ENCODE assay signal across 19 cellular contexts in genomic region chr11:7457211-7457610, GRCh38. TPM values are rescaled to one million over a fixed set of nuclear protein-coding genes. Genes with fewer than 3 reads are reported as not detected.
A peak's percentile ranks its signal among the peaks of the same experiment; 100 is the strongest.
DNase-seq lines count a peak whose midpoint lies in the region; ATAC-seq and TF ChIP-seq lines count a peak whose summit lies in the region.
"Had no signal": no experiment of that assay in that cellular context is flagged by ENCODE, and none has a peak within 500 bp of the region (broad histone marks: within the 10 kb centered on the region; RNA-seq: fewer than 3 reads in every experiment).

No MANE protein-coding gene starts in this region.

- H3K79me2 ChIP-seq in mammary epithelial cell (ENCODE audit: insufficient read depth, low read length) = no peaks in the 10 kb centered on the region

- peaks cover 6% of the 10 kb centered on the region for H3K36me3 Mint-ChIP-seq in CD8-positive, alpha-beta T cell
- H3K36me3 Mint-ChIP-seq: brain had no signal

- H3K36me3 ChIP-seq in mammary epithelial cell (ENCODE audit: insufficient read depth, low read length) (no peaks in the 10 kb centered on the region), spleen (no peaks in the 10 kb centered on the region)
- H3K36me3 ChIP-seq in CD8-positive, alpha-beta T cell (ENCODE audit: insufficient read depth, low read length) = no peaks in the 10 kb centered on the region
- H3K36me3 ChIP-seq: BLaER1 treated with 17β-estradiol and CSF1 and Interleukin-3, amounts not matched to agents 10 nM and 100 nM; prostate gland; vagina had no signal

- H3K27me3 ChIP-seq in mammary epithelial cell (ENCODE audit: insufficient read depth, low read length) (no peaks in the 10 kb centered on the region), spleen (replicated peaks in 1 of 7) (no peaks in the 10 kb centered on the region)
- H3K27me3 ChIP-seq in CD8-positive, alpha-beta T cell (ENCODE audit: insufficient read depth, low read length) = peaks cover 2% of the 10 kb centered on the region
- H3K27me3 ChIP-seq: BLaER1 treated with 17β-estradiol and CSF1 and Interleukin-3, amounts not matched to agents 10 nM and 100 nM; vagina had no signal

- H3K27ac Mint-ChIP-seq in CD8-positive, alpha-beta T cell = no peak overlapping the region
- H3K27ac Mint-ChIP-seq: brain; naive thymus-derived CD8-positive, alpha-beta T cell; stimulated activated naive CD8-positive, alpha-beta T cell treated with anti-CD3 and anti-CD28 coated beads, Interleukin-15, Interleukin-2, amounts not matched to agents 100 ng/mL and 50 ng/mL, for 24 hours had no signal

- H3K4me3 Mint-ChIP-seq in CD8-positive, alpha-beta T cell = no peak overlapping the region
- H3K4me3 Mint-ChIP-seq: brain; naive thymus-derived CD8-positive, alpha-beta T cell; stimulated activated naive CD8-positive, alpha-beta T cell treated with anti-CD3 and anti-CD28 coated beads, Interleukin-15, Interleukin-2, amounts not matched to agents 100 ng/mL and 50 ng/mL, for 24 hours had no signal

- H3K4me3 ChIP-seq in LNCaP clone FGC (ENCODE audit: low read depth, low read length) (no peak overlapping the region), mammary epithelial cell (replicated peaks in 1 of 3; ENCODE audit: insufficient read depth in 1 of 3, low read depth in 2 of 3, low read length in 3 of 3) (no peak overlapping the region), spleen (no peak overlapping the region)
- H3K4me3 ChIP-seq in CD8-positive, alpha-beta T cell (ENCODE audit: low read depth, low read length) = no peak overlapping the region
- H3K4me3 ChIP-seq: BLaER1 treated with 17β-estradiol and CSF1 and Interleukin-3, amounts not matched to agents 10 nM and 100 nM; prostate gland; vagina had no signal

- intact Hi-C loops in mammary epithelial cell (cut with micrococcal nuclease) = no loop called here
- intact Hi-C loops in spleen (cut with DNase I; ENCODE audit: low total_unique reads) = no loop called here
- intact Hi-C loops in CD8-positive, alpha-beta T cell (cut with DNase I, micrococcal nuclease) = no loop called here

- CTCF ChIA-PET in mammary epithelial cell (lab: Charles Lee; ENCODE audit: low non-redundant PET) = no interaction called here
- CTCF ChIA-PET in CD8-positive, alpha-beta T cell (lab: Charles Lee) = no interaction called here

- no peak for TF ChIP-seq POLR2A in spleen (IDR thresholded peaks at IDR 0.05)

- TF ChIP-seq CTCF in LNCaP clone FGC (IDR thresholded peaks at IDR 0.05; ENCODE audit: control insufficient read depth, extremely low read depth, insufficient read depth) = no peak
- no peak for TF ChIP-seq CTCF in mammary epithelial cell (conservative IDR thresholded peaks at IDR 0.05 in 1 of 2, IDR thresholded peaks at IDR 0.05 in 1 of 2; ENCODE audit: extremely low read depth in 1 of 2, insufficient read depth in 1 of 2, low read depth in 1 of 2, low read length in 2 of 2)
- no peak for TF ChIP-seq CTCF in spleen (IDR thresholded peaks at IDR 0.05 in 8 of 11, conservative IDR thresholded peaks at IDR 0.05 in 3 of 11)
- no peak for TF ChIP-seq CTCF in CD8-positive, alpha-beta T cell (IDR thresholded peaks at IDR 0.05)

- no peaks in the 10 kb centered on the region for H4K20me1 ChIP-seq in mammary epithelial cell (ENCODE audit: insufficient read depth, low read length)
- H4K20me1 ChIP-seq: BLaER1 treated with 17β-estradiol and CSF1 and Interleukin-3, amounts not matched to agents 10 nM and 100 nM had no signal

- no peaks in the 10 kb centered on the region for H3K27me3 Mint-ChIP-seq in CD8-positive, alpha-beta T cell (ENCODE audit: low read depth)
- H3K27me3 Mint-ChIP-seq: naive thymus-derived CD8-positive, alpha-beta T cell; stimulated activated naive CD8-positive, alpha-beta T cell treated with anti-CD3 and anti-CD28 coated beads, Interleukin-15, Interleukin-2, amounts not matched to agents 100 ng/mL and 50 ng/mL, for 24 hours had no signal

- H2AFZ ChIP-seq in mammary epithelial cell (ENCODE audit: low read depth, low read length) = no peak overlapping the region

- H3K27ac ChIP-seq in mammary epithelial cell (ENCODE audit: insufficient read depth, low read depth, low read length) (no peak overlapping the region), spleen (no peak overlapping the region)
- no peak overlapping the region for H3K27ac ChIP-seq in CD8-positive, alpha-beta T cell (ENCODE audit: low read depth, low read length)
- H3K27ac ChIP-seq: BLaER1 treated with 17β-estradiol and CSF1 and Interleukin-3, amounts not matched to agents 10 nM and 100 nM; prostate gland; vagina had no signal

- no TSS peak for BruUV-seq in mammary epithelial cell (replicated peaks; lab: Mats Ljungman, UMichigan)

- H3K4me1 ChIP-seq in mammary epithelial cell (ENCODE audit: insufficient read depth, low read length) (no peaks in the 10 kb centered on the region), spleen (peaks cover 0 to under 1% (median 0%) of the 10 kb centered on the region in 6 donors)
- H3K4me1 ChIP-seq in CD8-positive, alpha-beta T cell (ENCODE audit: insufficient read depth, low read length) = no peaks in the 10 kb centered on the region
- H3K4me1 ChIP-seq: BLaER1 treated with 17β-estradiol and CSF1 and Interleukin-3, amounts not matched to agents 10 nM and 100 nM; prostate gland; vagina had no signal

- H3K9ac ChIP-seq in mammary epithelial cell (ENCODE audit: insufficient read depth, low read length) = no peak overlapping the region
- H3K9ac ChIP-seq: BLaER1 treated with 17β-estradiol and CSF1 and Interleukin-3, amounts not matched to agents 10 nM and 100 nM had no signal

- H3K9me3 ChIP-seq in mammary epithelial cell (replicated peaks; ENCODE audit: insufficient read depth, low read length) (no peaks in the 10 kb centered on the region), spleen (no peaks in the 10 kb centered on the region)
- no peaks in the 10 kb centered on the region for H3K9me3 ChIP-seq in CD8-positive, alpha-beta T cell (ENCODE audit: low read length)
- H3K9me3 ChIP-seq: BLaER1 treated with 17β-estradiol and CSF1 and Interleukin-3, amounts not matched to agents 10 nM and 100 nM; prostate gland; vagina had no signal

- DNase-seq in COLO829 (ENCODE audit: low spot score) = peak; percentile 59
- peak; percentile 66 for DNase-seq in LNCaP clone FGC (ENCODE audit: low read depth)
- DNase-seq in mammary epithelial cell = peak; percentile 62
- DNase-seq in middle frontal gyrus (ENCODE audit: extremely low spot score, low spot score) = peak; percentile 22
- DNase-seq in spleen = no peak
- no peak for DNase-seq in CD8-positive, alpha-beta T cell
- DNase-seq: activated CD8-positive, alpha-beta memory T cell treated with anti-CD3 and anti-CD28 coated beads, Interleukin-2, amount 50 U/mL, for 48 hours; activated naive CD4-positive, alpha-beta T cell treated with Interleukin-2 at 50 U/mL for 16 hours; Kasumi-1; naive thymus-derived CD8-positive, alpha-beta T cell; NCI-H1930 had no signal

- dilution Hi-C loops in mammary epithelial cell (cut with HindIII; ENCODE audit: low sequenced_read_pairs) = no loop called here

- in situ Hi-C loops in mammary epithelial cell (cut with MboI; ENCODE audit: low sequenced_read_pairs in 2 of 2) = no loop called here

- WGBS in mammary epithelial cell (ENCODE audit: low coverage, missing lambda C conversion rate) = 50% methylated on average over 1 of the region's 1 CpG
- WGBS in spleen, 5 donors = 48 to 87% (median 68%) methylated on average over 1 of the region's 1 CpG

- POLR2A ChIA-PET in CD8-positive, alpha-beta T cell (lab: Charles Lee) = interaction anchor here (0.5 kb wide), 1 partner anchor 14 kb away, joined by 5 read pairs; no protein-coding TSS in a partner anchor

- H3K4me1 Mint-ChIP-seq in CD8-positive, alpha-beta T cell (ENCODE audit: low read depth) = peaks cover under 1% of the 10 kb centered on the region
- H3K4me1 Mint-ChIP-seq: brain had no signal

- no peak overlapping the region for H3K4me2 ChIP-seq in mammary epithelial cell (ENCODE audit: insufficient read depth, low read depth, low read length)
- H3K4me2 ChIP-seq: BLaER1 treated with 17β-estradiol and CSF1 and Interleukin-3, amounts not matched to agents 10 nM and 100 nM had no signal

- no peak for ATAC-seq in activated CD4-positive, CD25-positive, alpha-beta regulatory T cell treated with anti-CD3 and anti-CD28 coated beads, Interleukin-2, amount 50 U/mL, for 24 hours
- no peak for ATAC-seq in CD8-positive, alpha-beta T cell
- no peak for ATAC-seq in GM18498 (IDR thresholded peaks at IDR 0.05; ENCODE audit: unreplicated experiment)
- ATAC-seq: naive thymus-derived CD8-positive, alpha-beta T cell; Right ventricle myocardium inferior had no signal

- H3K9me3 Mint-ChIP-seq in CD8-positive, alpha-beta T cell = no peaks in the 10 kb centered on the region
- H3K9me3 Mint-ChIP-seq: brain; naive thymus-derived CD8-positive, alpha-beta T cell; stimulated activated naive CD8-positive, alpha-beta T cell treated with anti-CD3 and anti-CD28 coated beads, Interleukin-15, Interleukin-2, amounts not matched to agents 100 ng/mL and 50 ng/mL, for 24 hours had no signal

RNA-seq across cellular contexts. Expression of gene OLFML1, which starts 28.1 kb away (rescaled TPM):
- total RNA-seq in mammary epithelial cell = under 1 TPM in 1 of 2 donors, not detected in 1; 0.17 TPM
- polyA plus RNA-seq in mammary epithelial cell = not detected
- not detected for polyA minus RNA-seq in mammary epithelial cell
- 10 to 100 TPM in 5 of 7 donors, 1 to 10 TPM in 2; 2.6 to 23.8 (median 10.7) TPM for total RNA-seq in spleen
- polyA plus RNA-seq in spleen = 1 to 10 TPM; 2.6 to 3.1 (median 2.7) TPM
- total RNA-seq in CD8-positive, alpha-beta T cell = not detected
- total RNA-seq: naive thymus-derived CD8-positive, alpha-beta T cell had no signal

RNA-seq across cellular contexts. Expression of gene PPFIBP2, which starts 56.6 kb away (rescaled TPM):
- total RNA-seq in mammary epithelial cell (1 to 10 TPM; 8.3 to 8.4 TPM), spleen (10 to 100 TPM; 28.2 to 75.1 (median 41.4) TPM)
- polyA plus RNA-seq in mammary epithelial cell (2.5 TPM), spleen (10 to 100 TPM; 17.2 to 25.0 (median 18.1) TPM)
- 47.1 TPM for polyA minus RNA-seq in mammary epithelial cell
- 10 to 100 TPM; 21.6 to 26.7 TPM for total RNA-seq in CD8-positive, alpha-beta T cell

Comparison
In these comparisons a context has a peak if more than half of its experiments do, and no peak if none do; other contexts are left out.
1. DNase-seq: peak in COLO829 (single experiment), LNCaP clone FGC (single experiment), mammary epithelial cell (single experiment) and middle frontal gyrus (single experiment); none in spleen (single experiment) and CD8-positive, alpha-beta T cell (0 of 7).